ENCODE assay signal across 9 cellular contexts in genomic region chr14:70782361-70782760, GRCh38. TPM values are rescaled to one million over a fixed set of nuclear protein-coding genes. Genes with fewer than 3 reads are reported as not detected.
A peak's percentile ranks its signal among the peaks of the same experiment; 100 is the strongest.
DNase-seq lines count a peak whose midpoint lies in the region; ATAC-seq lines count a peak whose summit lies in the region.
"Had no signal": no experiment of that assay in that cellular context is flagged by ENCODE, and none has a peak within 500 bp of the region (broad histone marks: within the 10 kb centered on the region; RNA-seq: fewer than 3 reads in every experiment).

No MANE protein-coding gene starts in this region.

- no peak overlapping the region for H3K4me3 Mint-ChIP-seq in activated CD4-positive, alpha-beta memory T cell treated with anti-CD3 and anti-CD28 coated beads, Interleukin-2, amount 10 ng/mL, durations not matched to agents 7 days and 5 days

- peaks cover 8% of the 10 kb centered on the region for H3K4me1 Mint-ChIP-seq in activated CD4-positive, alpha-beta memory T cell treated with anti-CD3 and anti-CD28 coated beads, Interleukin-2, amount 10 ng/mL, durations not matched to agents 7 days and 5 days

- in situ Hi-C loops in Caki2 (cut with HindIII; ENCODE audit: low pct_unique_long_range_greater_than_20kb, low sequenced_read_pairs) = no loop called here

- H3K36me3 Mint-ChIP-seq in activated CD4-positive, alpha-beta memory T cell treated with anti-CD3 and anti-CD28 coated beads, Interleukin-2, amount 10 ng/mL, durations not matched to agents 7 days and 5 days (ENCODE audit: low read depth) = no peaks in the 10 kb centered on the region

- no peaks in the 10 kb centered on the region for H3K27me3 Mint-ChIP-seq in activated CD4-positive, alpha-beta memory T cell treated with anti-CD3 and anti-CD28 coated beads, Interleukin-2, amount 10 ng/mL, durations not matched to agents 7 days and 5 days

- no peaks in the 10 kb centered on the region for H3K9me3 Mint-ChIP-seq in activated CD4-positive, alpha-beta memory T cell treated with anti-CD3 and anti-CD28 coated beads, Interleukin-2, amount 10 ng/mL, durations not matched to agents 7 days and 5 days

- CTCF ChIA-PET in activated CD4-positive, alpha-beta memory T cell treated with anti-CD3 and anti-CD28 coated beads, Interleukin-2, amount 10 ng/mL, durations not matched to agents 7 days and 5 days (lab: Charles Lee) = no interaction called here

- DNase-seq in Caki2 (ENCODE audit: low read depth) (peak; percentile 65), HPDE6-E6E7 (ENCODE audit: extremely low spot score) (peak; percentile 80), T1000 (lab: John Stamatoyannopoulos, UW) (peak; percentile 79), kidney glomerular epithelial cell (lab: John Stamatoyannopoulos, UW) (peak; percentile 90), NCI-H2171 (lab: John Stamatoyannopoulos, UW) (no peak)
- DNase-seq in activated CD4-positive, alpha-beta memory T cell treated with anti-CD3 and anti-CD28 coated beads, Interleukin-2, amount 10 ng/mL, durations not matched to agents 7 days and 5 days = no peak
- DNase-seq: colonic mucosa, NCI-H1930 had no signal

- ATAC-seq in GM21825 (IDR thresholded peaks at IDR 0.05; ENCODE audit: unreplicated experiment) = no peak

- POLR2A ChIA-PET in activated CD4-positive, alpha-beta memory T cell treated with anti-CD3 and anti-CD28 coated beads, Interleukin-2, amount 10 ng/mL, durations not matched to agents 7 days and 5 days (lab: Charles Lee) = interaction anchor here (0.9 kb wide), 1 partner anchor 248 kb away, joined by 3 read pairs; no protein-coding TSS in a partner anchor

- H3K27ac Mint-ChIP-seq in activated CD4-positive, alpha-beta memory T cell treated with anti-CD3 and anti-CD28 coated beads, Interleukin-2, amount 10 ng/mL, durations not matched to agents 7 days and 5 days = no peak overlapping the region

RNA-seq across cellular contexts. Expression of gene MAP3K9, which starts 27.0 kb away (rescaled TPM):
- total RNA-seq in Caki2 (2014; rRNA removed; shearing (Covaris generic); ENCODE audit: low replicate concordance) = 3.5 and 7.2 TPM in 2 replicates
- 1 to 10 TPM; 5.9 to 6.7 TPM for total RNA-seq in activated CD4-positive, alpha-beta memory T cell treated with anti-CD3 and anti-CD28 coated beads, Interleukin-2, amount 10 ng/mL, durations not matched to agents 7 days and 5 days

Comparison
In these comparisons a context has a peak if more than half of its experiments do, and no peak if none do; other contexts are left out.
1. DNase-seq: peak in Caki2 (single experiment), HPDE6-E6E7 (single experiment), T1000 (single experiment) and kidney glomerular epithelial cell (single experiment); none in NCI-H2171 (single experiment) and activated CD4-positive, alpha-beta memory T cell treated with anti-CD3 and anti-CD28 coated beads, Interleukin-2, amount 10 ng/mL, durations not matched to agents 7 days and 5 days (single experiment).